2 cellular contexts compared by ENCODE assay signal in genomic region chr2:26852405-26853348, GRCh38.
A peak's percentile ranks its signal among the peaks of the same experiment; 100 is the strongest.
TF ChIP-seq lines count a peak whose summit lies in the region.

No MANE protein-coding gene starts in this region.

TF ChIP-seq in HEK293T, 16 proteins besides CTCF, POLR2A, EP300 and RAD21 (continued from another document):
- peak; percentile 64 for TF ChIP-seq PKNOX1 (IDR thresholded peaks at IDR 0.05)
- no peak for TF ChIP-seq SUZ12 (IDR thresholded peaks at IDR 0.05)
- no peak for TF ChIP-seq ZNF384 (IDR thresholded peaks at IDR 0.05)

TF ChIP-seq in neural cell, 6 proteins besides CTCF, POLR2A, EP300 and RAD21 (continued from another document):
- TF ChIP-seq REST (IDR thresholded peaks at IDR 0.05; ENCODE audit: borderline replicate concordance) (no peak), TAF1 (IDR thresholded peaks at IDR 0.05; ENCODE audit: low read depth) (no peak), SMC3 (conservative IDR thresholded peaks at IDR 0.05; ENCODE audit: poor library complexity) (no peak)
